ENCODE assay signal across 9 cellular contexts in the genomic region with DNA sequence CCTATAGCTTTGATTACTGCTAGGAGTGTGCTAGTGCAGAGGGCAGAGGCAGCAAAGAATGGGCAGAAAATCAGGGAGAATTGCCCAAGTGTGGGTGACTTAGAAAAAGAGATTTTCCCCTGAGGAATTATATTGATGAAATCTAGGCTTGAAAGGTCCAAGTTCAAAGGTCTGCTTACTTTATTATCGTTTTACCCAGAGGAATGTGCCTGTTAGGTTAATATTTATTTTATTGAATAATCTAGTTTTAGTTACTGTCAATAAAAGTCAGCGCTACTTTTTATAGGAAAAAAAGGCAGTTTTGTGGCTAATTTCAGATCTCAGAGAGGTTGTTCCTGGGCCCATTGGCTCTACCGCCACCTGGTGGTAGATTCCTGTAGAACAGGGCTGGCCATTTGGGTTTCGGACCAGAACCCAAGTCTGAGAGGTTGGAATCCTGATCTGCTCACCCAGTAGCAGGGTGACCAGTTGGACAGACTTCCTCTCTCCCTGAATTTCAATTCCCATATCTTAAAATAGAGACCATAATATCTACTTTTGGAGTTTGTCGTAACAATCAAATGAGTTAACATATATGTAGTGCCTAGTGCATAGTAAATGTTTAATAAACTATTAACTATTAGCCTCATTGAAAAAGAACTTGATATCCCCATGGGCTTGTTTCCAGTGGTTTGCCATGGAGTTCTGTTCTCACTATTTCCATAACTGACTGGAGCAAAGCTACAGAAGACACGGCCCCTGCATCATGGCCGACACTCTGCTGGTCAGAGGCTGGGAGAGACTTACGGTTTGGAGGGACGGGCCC.
DNase-seq lines count a peak whose midpoint lies in the region; ATAC-seq, FAIRE-seq and TF ChIP-seq lines count a peak whose summit lies in the region.
"Had no signal": no experiment of that assay in that cellular context is flagged by ENCODE, and none has a peak within 500 bp of the region (broad histone marks: within the 10 kb centered on the region; RNA-seq: fewer than 3 reads in every experiment).

No MANE protein-coding gene starts in this region.

- peak; percentile 95 for TF ChIP-seq CTCF in WTC11 (IDR thresholded peaks at IDR 0.05)
- TF ChIP-seq CTCF in kidney (IDR thresholded peaks at IDR 0.05; ENCODE audit: borderline replicate concordance, extremely low read depth, insufficient read depth), result peak; percentile 87

- peak; percentile 28 for DNase-seq in Caki2 (ENCODE audit: low read depth)
- peak; percentile 48 for DNase-seq in KBM-7
- DNase-seq in WTC11 (ENCODE audit: low spot score), result peak; percentile 79
- DNase-seq in caudate nucleus (lab: John Stamatoyannopoulos, UW), result peak in 40 of 61 donors; percentile 1 to 64 (median 14)
- no peak for DNase-seq in kidney
- DNase-seq in stimulated activated CD4-positive, alpha-beta T cell treated with anti-CD3 and anti-CD28 coated beads, Interleukin-2, amount 100 ng/mL, for 24 hours, result peak; percentile 73 to 77

- no peak overlapping the region for H3K9ac ChIP-seq in kidney (ENCODE audit: low read length in 2 of 2)

- intact Hi-C loops in kidney (cut with DNase I), result loop anchor here (10.0 kb wide), 1 partner anchor 443 kb away; no protein-coding TSS in a partner anchor

- peaks cover 6% of the 10 kb centered on the region for H3K9me3 Mint-ChIP-seq in WTC11
- H3K9me3 Mint-ChIP-seq: T-helper 1 cell treated with Interleukin-12 subunit alpha and Interleukin-12 subunit beta and Interleukin-4 antibody, amounts not matched to agents 30 μg/mL and 1 μg/mL, for 36 hours had no signal

- H3K36me3 Mint-ChIP-seq in WTC11, result no peaks in the 10 kb centered on the region

- H3K4me3 ChIP-seq in kidney (ENCODE audit: low read length in 2 of 2), result peak overlapping the region in 1 of 2 donors; percentile 12

- no peaks in the 10 kb centered on the region for H3K36me3 ChIP-seq in kidney (ENCODE audit: control insufficient read depth in 1 of 2, insufficient read depth in 2 of 2, low read length in 2 of 2)

- CTCF ChIA-PET in WTC11 (lab: Charles Lee), result interaction anchor here (0.6 to 1.3 kb wide), 10 partner anchors 23 to 446 kb away, joined by 3 to 6 read pairs (median 3); no protein-coding TSS in a partner anchor

- no peak overlapping the region for H3K4me3 Mint-ChIP-seq in WTC11
- H3K4me3 Mint-ChIP-seq: T-helper 1 cell treated with Interleukin-12 subunit alpha and Interleukin-12 subunit beta and Interleukin-4 antibody, amounts not matched to agents 30 μg/mL and 1 μg/mL, for 36 hours had no signal

- POLR2A ChIA-PET in WTC11 (lab: Charles Lee), result no interaction called here

- no peaks in the 10 kb centered on the region for H3K4me1 ChIP-seq in kidney (ENCODE audit: control insufficient read depth in 1 of 2, insufficient read depth in 1 of 2, low read depth in 1 of 2, low read length in 2 of 2)

- no peaks in the 10 kb centered on the region for H3K9me3 ChIP-seq in kidney (ENCODE audit: control insufficient read depth in 1 of 2, low read length in 2 of 2)

- H3K27ac ChIP-seq in caudate nucleus (ENCODE audit: low read depth, low read length), result no peak overlapping the region
- H3K27ac ChIP-seq in kidney (ENCODE audit: low read depth in 2 of 2, low read length in 2 of 2), result no peak overlapping the region

- no peak overlapping the region for H3K27ac Mint-ChIP-seq in WTC11
- H3K27ac Mint-ChIP-seq: T-helper 1 cell treated with Interleukin-12 subunit alpha and Interleukin-12 subunit beta and Interleukin-4 antibody, amounts not matched to agents 30 μg/mL and 1 μg/mL, for 36 hours had no signal

- ATAC-seq in WTC11 (peak; percentile 64), HG02870 (IDR thresholded peaks at IDR 0.05; ENCODE audit: unreplicated experiment) (no peak), HG03039 (IDR thresholded peaks at IDR 0.05; ENCODE audit: unreplicated experiment) (no peak)

- H3K27me3 Mint-ChIP-seq in WTC11 (ENCODE audit: low read depth), result no peaks in the 10 kb centered on the region

- in situ Hi-C loops in Caki2 (cut with HindIII; ENCODE audit: low pct_unique_long_range_greater_than_20kb, low sequenced_read_pairs), result no loop called here
- in situ Hi-C loops in KBM-7 (cut with MboI; ENCODE audit: low pct_unique_long_range_greater_than_20kb, low sequenced_read_pairs), result no loop called here

- peak; percentile 29 for FAIRE-seq in kidney (lab: Jason Lieb, UNC)

- H3K4me1 Mint-ChIP-seq in WTC11, result peaks cover 18% of the 10 kb centered on the region

TF ChIP-seq in WTC11, 78 proteins besides CTCF, POLR2A, EP300 and RAD21 (continues in another document):
- TF ChIP-seq TEAD4 (CRISPR knock-in tag; IDR thresholded peaks at IDR 0.05) (no peak), SP1 (CRISPR knock-in tag; conservative IDR thresholded peaks at IDR 0.05) (no peak), MXD4 (CRISPR knock-in tag; IDR thresholded peaks at IDR 0.05; ENCODE audit: borderline replicate concordance) (no peak)
- TF ChIP-seq, protein P1, sequence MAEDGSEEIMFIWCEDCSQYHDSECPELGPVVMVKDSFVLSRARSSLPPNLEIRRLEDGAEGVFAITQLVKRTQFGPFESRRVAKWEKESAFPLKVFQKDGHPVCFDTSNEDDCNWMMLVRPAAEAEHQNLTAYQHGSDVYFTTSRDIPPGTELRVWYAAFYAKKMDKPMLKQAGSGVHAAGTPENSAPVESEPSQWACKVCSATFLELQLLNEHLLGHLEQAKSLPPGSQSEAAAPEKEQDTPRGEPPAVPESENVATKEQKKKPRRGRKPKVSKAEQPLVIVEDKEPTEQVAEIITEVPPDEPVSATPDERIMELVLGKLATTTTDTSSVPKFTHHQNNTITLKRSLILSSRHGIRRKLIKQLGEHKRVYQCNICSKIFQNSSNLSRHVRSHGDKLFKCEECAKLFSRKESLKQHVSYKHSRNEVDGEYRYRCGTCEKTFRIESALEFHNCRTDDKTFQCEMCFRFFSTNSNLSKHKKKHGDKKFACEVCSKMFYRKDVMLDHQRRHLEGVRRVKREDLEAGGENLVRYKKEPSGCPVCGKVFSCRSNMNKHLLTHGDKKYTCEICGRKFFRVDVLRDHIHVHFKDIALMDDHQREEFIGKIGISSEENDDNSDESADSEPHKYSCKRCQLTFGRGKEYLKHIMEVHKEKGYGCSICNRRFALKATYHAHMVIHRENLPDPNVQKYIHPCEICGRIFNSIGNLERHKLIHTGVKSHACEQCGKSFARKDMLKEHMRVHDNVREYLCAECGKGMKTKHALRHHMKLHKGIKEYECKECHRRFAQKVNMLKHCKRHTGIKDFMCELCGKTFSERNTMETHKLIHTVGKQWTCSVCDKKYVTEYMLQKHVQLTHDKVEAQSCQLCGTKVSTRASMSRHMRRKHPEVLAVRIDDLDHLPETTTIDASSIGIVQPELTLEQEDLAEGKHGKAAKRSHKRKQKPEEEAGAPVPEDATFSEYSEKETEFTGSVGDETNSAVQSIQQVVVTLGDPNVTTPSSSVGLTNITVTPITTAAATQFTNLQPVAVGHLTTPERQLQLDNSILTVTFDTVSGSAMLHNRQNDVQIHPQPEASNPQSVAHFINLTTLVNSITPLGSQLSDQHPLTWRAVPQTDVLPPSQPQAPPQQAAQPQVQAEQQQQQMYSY (CRISPR knock-in tag; IDR thresholded peaks at IDR 0.05), result no peak
- TF ChIP-seq, protein P2, sequence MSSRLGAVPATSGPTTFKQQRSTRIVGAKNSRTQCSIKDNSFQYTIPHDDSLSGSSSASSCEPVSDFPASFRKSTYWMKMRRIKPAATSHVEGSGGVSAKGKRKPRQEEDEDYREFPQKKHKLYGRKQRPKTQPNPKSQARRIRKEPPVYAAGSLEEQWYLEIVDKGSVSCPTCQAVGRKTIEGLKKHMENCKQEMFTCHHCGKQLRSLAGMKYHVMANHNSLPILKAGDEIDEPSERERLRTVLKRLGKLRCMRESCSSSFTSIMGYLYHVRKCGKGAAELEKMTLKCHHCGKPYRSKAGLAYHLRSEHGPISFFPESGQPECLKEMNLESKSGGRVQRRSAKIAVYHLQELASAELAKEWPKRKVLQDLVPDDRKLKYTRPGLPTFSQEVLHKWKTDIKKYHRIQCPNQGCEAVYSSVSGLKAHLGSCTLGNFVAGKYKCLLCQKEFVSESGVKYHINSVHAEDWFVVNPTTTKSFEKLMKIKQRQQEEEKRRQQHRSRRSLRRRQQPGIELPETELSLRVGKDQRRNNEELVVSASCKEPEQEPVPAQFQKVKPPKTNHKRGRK (CRISPR knock-in tag; IDR thresholded peaks at IDR 0.05; ENCODE audit: borderline replicate concordance), result no peak
- TF ChIP-seq, protein P3, sequence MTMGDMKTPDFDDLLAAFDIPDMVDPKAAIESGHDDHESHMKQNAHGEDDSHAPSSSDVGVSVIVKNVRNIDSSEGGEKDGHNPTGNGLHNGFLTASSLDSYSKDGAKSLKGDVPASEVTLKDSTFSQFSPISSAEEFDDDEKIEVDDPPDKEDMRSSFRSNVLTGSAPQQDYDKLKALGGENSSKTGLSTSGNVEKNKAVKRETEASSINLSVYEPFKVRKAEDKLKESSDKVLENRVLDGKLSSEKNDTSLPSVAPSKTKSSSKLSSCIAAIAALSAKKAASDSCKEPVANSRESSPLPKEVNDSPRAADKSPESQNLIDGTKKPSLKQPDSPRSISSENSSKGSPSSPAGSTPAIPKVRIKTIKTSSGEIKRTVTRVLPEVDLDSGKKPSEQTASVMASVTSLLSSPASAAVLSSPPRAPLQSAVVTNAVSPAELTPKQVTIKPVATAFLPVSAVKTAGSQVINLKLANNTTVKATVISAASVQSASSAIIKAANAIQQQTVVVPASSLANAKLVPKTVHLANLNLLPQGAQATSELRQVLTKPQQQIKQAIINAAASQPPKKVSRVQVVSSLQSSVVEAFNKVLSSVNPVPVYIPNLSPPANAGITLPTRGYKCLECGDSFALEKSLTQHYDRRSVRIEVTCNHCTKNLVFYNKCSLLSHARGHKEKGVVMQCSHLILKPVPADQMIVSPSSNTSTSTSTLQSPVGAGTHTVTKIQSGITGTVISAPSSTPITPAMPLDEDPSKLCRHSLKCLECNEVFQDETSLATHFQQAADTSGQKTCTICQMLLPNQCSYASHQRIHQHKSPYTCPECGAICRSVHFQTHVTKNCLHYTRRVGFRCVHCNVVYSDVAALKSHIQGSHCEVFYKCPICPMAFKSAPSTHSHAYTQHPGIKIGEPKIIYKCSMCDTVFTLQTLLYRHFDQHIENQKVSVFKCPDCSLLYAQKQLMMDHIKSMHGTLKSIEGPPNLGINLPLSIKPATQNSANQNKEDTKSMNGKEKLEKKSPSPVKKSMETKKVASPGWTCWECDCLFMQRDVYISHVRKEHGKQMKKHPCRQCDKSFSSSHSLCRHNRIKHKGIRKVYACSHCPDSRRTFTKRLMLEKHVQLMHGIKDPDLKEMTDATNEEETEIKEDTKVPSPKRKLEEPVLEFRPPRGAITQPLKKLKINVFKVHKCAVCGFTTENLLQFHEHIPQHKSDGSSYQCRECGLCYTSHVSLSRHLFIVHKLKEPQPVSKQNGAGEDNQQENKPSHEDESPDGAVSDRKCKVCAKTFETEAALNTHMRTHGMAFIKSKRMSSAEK (CRISPR knock-in tag; IDR thresholded peaks at IDR 0.05; ENCODE audit: borderline replicate concordance), result no peak
